Comparison of ENCODE assay signal across 30 cellular contexts in the genomic region with DNA sequence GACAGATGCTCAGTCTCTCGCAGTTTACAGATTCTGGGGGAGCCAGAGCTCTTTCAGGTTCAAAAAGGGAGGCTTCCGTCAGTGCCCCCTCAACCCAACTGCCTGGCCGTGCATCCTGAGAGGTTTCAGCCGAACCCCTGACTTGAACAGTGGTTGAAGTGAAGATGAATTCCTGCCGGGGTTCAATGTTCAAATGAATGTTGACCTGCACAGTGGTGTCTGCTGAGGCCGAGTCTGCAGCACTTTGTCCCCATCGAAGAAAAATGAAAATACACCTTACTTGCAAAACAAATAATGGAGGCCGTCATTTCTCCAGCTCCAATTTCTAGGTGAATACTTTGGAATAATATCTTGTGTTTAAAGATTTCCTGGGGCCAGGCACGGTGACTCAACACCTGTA. TPM values are rescaled to one million over a fixed set of nuclear protein-coding genes. Genes with fewer than 3 reads are reported as not detected.
"Had no signal": no experiment of that assay in that cellular context is flagged by ENCODE, and none has a peak within 500 bp of the region (broad histone marks: within the 10 kb centered on the region; RNA-seq: fewer than 3 reads in every experiment).

No MANE protein-coding gene starts in this region.

- H3K9me3 Mint-ChIP-seq: natural killer cell; neural progenitor cell; stimulated activated memory B cell treated with anti-CD40 and anti-IgM and Interleukin-4, amounts not matched to agents 10 μg/mL and 1 μg/mL and 100 μg/mL, for 72 hours; stimulated activated naive CD8-positive, alpha-beta T cell treated with anti-CD3 and anti-CD28 coated beads, Interleukin-15, amount 100 ng/mL, for 72 hours had no signal

- H3K27ac Mint-ChIP-seq: naive thymus-derived CD4-positive, alpha-beta T cell; natural killer cell; nephron; neural progenitor cell; stimulated activated memory B cell treated with anti-CD40 and anti-IgM and Interleukin-4, amounts not matched to agents 10 μg/mL and 1 μg/mL and 100 μg/mL, for 72 hours; stimulated activated naive CD8-positive, alpha-beta T cell treated with anti-CD3 and anti-CD28 coated beads, Interleukin-15, amount 100 ng/mL, for 72 hours had no signal

- H3K4me2 ChIP-seq: neural progenitor cell, smooth muscle cell had no signal

- ATAC-seq: naive thymus-derived CD4-positive, alpha-beta T cell; natural killer cell; pancreas; right cardiac atrium; sciatic nerve; stimulated activated memory B cell treated with anti-CD40 and anti-IgM and Interleukin-4, amounts not matched to agents 10 μg/mL and 1 μg/mL and 100 μg/mL, for 72 hours; stimulated activated naive CD8-positive, alpha-beta T cell treated with anti-CD3 and anti-CD28 coated beads, Interleukin-15, amount 100 ng/mL, for 72 hours; stimulated activated naive CD8-positive, alpha-beta T cell treated with anti-CD3 and anti-CD28 coated beads, Interleukin-15, Interleukin-2, amounts not matched to agents 100 U/mL and 50 U/mL, for 24 hours had no signal

- H3K4me3 ChIP-seq: neural progenitor cell, pancreas, prostate gland, skin epidermis, smooth muscle cell, spleen, suprapubic skin, testis, tibial artery, transverse colon, upper lobe of left lung, vagina had no signal

- H2AFZ ChIP-seq: neural progenitor cell had no signal

- H3K4me3 Mint-ChIP-seq: naive thymus-derived CD4-positive, alpha-beta T cell; natural killer cell; nephron; neural progenitor cell; stimulated activated memory B cell treated with anti-CD40 and anti-IgM and Interleukin-4, amounts not matched to agents 10 μg/mL and 1 μg/mL and 100 μg/mL, for 72 hours; stimulated activated naive CD8-positive, alpha-beta T cell treated with anti-CD3 and anti-CD28 coated beads, Interleukin-15, amount 100 ng/mL, for 72 hours had no signal

- DNase-seq: naive thymus-derived CD4-positive, alpha-beta T cell; natural killer cell; occipital lobe; pancreas; retina; right cardiac atrium; spleen; stimulated activated CD4-positive, alpha-beta T cell treated with anti-CD3 and anti-CD28 coated beads, Interleukin-12 subunit alpha, Interleukin-12 subunit beta, amount 100 ng/mL, for 4 hours; stimulated activated CD4-positive, alpha-beta T cell treated with anti-CD3 and anti-CD28 coated beads, Interleukin-1b, Interleukin-23, amount 100 ng/mL, for 48 hours; stimulated activated CD4-positive, alpha-beta T cell treated with anti-CD3 and anti-CD28 coated beads, Interleukin-4, amount 100 ng/mL, for 1 hour; stimulated activated CD4-positive, alpha-beta T cell treated with anti-CD3 and anti-CD28 coated beads, Interleukin-4, amount 100 ng/mL, for 4 hours; stimulated activated CD8-positive, alpha-beta memory T cell treated with anti-CD3 and anti-CD28 coated beads, Interleukin-4, amount 100 ng/mL, for 48 hours; stimulated activated naive CD4-positive, alpha-beta T cell; stimulated activated naive CD8-positive, alpha-beta T cell treated with anti-CD3 and anti-CD28 coated beads, Interleukin-15, amount 100 ng/mL, for 72 hours; stimulated activated naive CD8-positive, alpha-beta T cell treated with anti-CD3 and anti-CD28 coated beads, Interleukin-15, Interleukin-2, amounts not matched to agents 100 U/mL and 50 U/mL, for 24 hours; substantia nigra; testis; tibial artery; transverse colon; upper lobe of left lung had no signal

- H3K27me3 ChIP-seq: neural progenitor cell, pancreas, suprapubic skin, testis, tibial artery, transverse colon, upper lobe of left lung, vagina had no signal

- H3K9me3 ChIP-seq: pancreas, prostate gland, spleen, suprapubic skin, testis, tibial artery, transverse colon, upper lobe of left lung, vagina had no signal

- FAIRE-seq: pancreas, urothelium cell line had no signal

- H3K9ac ChIP-seq: neural progenitor cell had no signal

- H3K27me3 Mint-ChIP-seq: stimulated activated naive CD8-positive, alpha-beta T cell treated with anti-CD3 and anti-CD28 coated beads, Interleukin-15, amount 100 ng/mL, for 72 hours had no signal

- H3K36me3 Mint-ChIP-seq: naive thymus-derived CD4-positive, alpha-beta T cell; natural killer cell; stimulated activated memory B cell treated with anti-CD40 and anti-IgM and Interleukin-4, amounts not matched to agents 10 μg/mL and 1 μg/mL and 100 μg/mL, for 72 hours had no signal

- H3K36me3 ChIP-seq: neural progenitor cell, pancreas, prostate gland, spleen, suprapubic skin, tibial artery, transverse colon, upper lobe of left lung, vagina had no signal

- H3K27ac ChIP-seq: neural progenitor cell, pancreas, prostate gland, skin epidermis, spleen, suprapubic skin, testis, tibial artery, transverse colon, upper lobe of left lung, vagina had no signal

- H3K4me1 Mint-ChIP-seq: naive thymus-derived CD4-positive, alpha-beta T cell; natural killer cell; nephron; stimulated activated memory B cell treated with anti-CD40 and anti-IgM and Interleukin-4, amounts not matched to agents 10 μg/mL and 1 μg/mL and 100 μg/mL, for 72 hours; stimulated activated naive CD8-positive, alpha-beta T cell treated with anti-CD3 and anti-CD28 coated beads, Interleukin-15, amount 100 ng/mL, for 72 hours had no signal

- H3K4me1 ChIP-seq: neural progenitor cell, pancreas, prostate gland, spleen, suprapubic skin, testis, tibial artery, transverse colon, upper lobe of left lung, vagina had no signal

RNA-seq across cellular contexts. Expression of a gene that starts 33.7 kb away (rescaled TPM):
- total RNA-seq: naive thymus-derived CD4-positive, alpha-beta T cell; natural killer cell had no signal
